In genomic region chr21:31659286-31660133, GRCh38 we compare ENCODE assay signal across 8 cellular contexts. TPM values are rescaled to one million over a fixed set of nuclear protein-coding genes. Genes with fewer than 3 reads are reported as not detected.
DNase-seq lines count a peak whose midpoint lies in the region; ATAC-seq and TF ChIP-seq lines count a peak whose summit lies in the region.

SOD1 (plus strand) TSS chr21:31659693; CDS start chr21:31659770, 77 bp downstream.

- TF ChIP-seq CTCF in AG10803 (conservative IDR thresholded peaks at IDR 0.05; ENCODE audit: low read length) (no peak), spleen (IDR thresholded peaks at IDR 0.05 in 8 of 11, conservative IDR thresholded peaks at IDR 0.05 in 3 of 11) (peak in 9 of 11 experiments; percentile 18 to 59 (median 47))

- H3K4me1 ChIP-seq in spleen: peaks cover 18 to 69% (median 46%) of the 10 kb centered on the region in 6 donors

- H3K4me3 ChIP-seq in AG10803 (ENCODE audit: low read length) (peak within 1 kb of the TSS; percentile 99), spleen (peak within 1 kb of the TSS; percentile 61 to 95 (median 82))

- peak within 1 kb of the TSS; percentile 98 for H3K27ac ChIP-seq in caudate nucleus (ENCODE audit: low read depth, low read length)
- peak within 1 kb of the TSS; percentile 87 to 93 (median 90) for H3K27ac ChIP-seq in spleen

- peaks cover 0 to 22% (median 3%) of the 10 kb centered on the region in 6 donors for H3K36me3 ChIP-seq in spleen

- no peaks in the 10 kb centered on the region for H3K27me3 ChIP-seq in spleen (replicated peaks in 1 of 7)

- peak in 2 of 3 donors; percentile 69 to 89 for TF ChIP-seq POLR2A in spleen (IDR thresholded peaks at IDR 0.05)

- intact Hi-C loops in spleen (cut with DNase I; ENCODE audit: low total_unique reads): loop anchor here (10.0 kb wide), 1 partner anchor 65 kb away; no protein-coding TSS in a partner anchor

- DNase-seq in AG10803 (ENCODE audit: low read depth): peak; percentile 91
- peak; percentile 95 for DNase-seq in NCI-H345 treated with DMSO at 0.1 percent for 48 hours (lab: John Stamatoyannopoulos, UW; ENCODE audit: unreplicated experiment)
- peak; percentile 89 to 97 (median 94) for DNase-seq in activated CD4-positive, CD25-positive, alpha-beta regulatory T cell (lab: John Stamatoyannopoulos, UW)
- peak; percentile 20 to 98 (median 93) for DNase-seq in caudate nucleus (lab: John Stamatoyannopoulos, UW)
- peak; percentile 95 for DNase-seq in inferior parietal cortex (ENCODE audit: extremely low spot score)
- peak; percentile 98 for DNase-seq in spleen

- peak; percentile 94 for ATAC-seq in GM19035 (IDR thresholded peaks at IDR 0.05; ENCODE audit: unreplicated experiment)
- ATAC-seq in HG03342 (IDR thresholded peaks at IDR 0.05; ENCODE audit: unreplicated experiment): peak; percentile 95

- WGBS in spleen, 5 donors: 0 to 1% (median 1%) methylated on average over 46 to 91 of the region's 91 CpGs

- no peaks in the 10 kb centered on the region for H3K9me3 ChIP-seq in spleen

RNA-seq across cellular contexts. Expression of gene SOD1, which starts in this region (rescaled TPM):
- total RNA-seq in spleen: 100 to 1,000 TPM in 5 of 7 donors, 10 to 100 TPM in 2; 81.9 to 142 (median 126) TPM
- polyA plus RNA-seq in spleen: 100 to 1,000 TPM; 192 to 255 (median 241) TPM

Comparison
In these comparisons a context has a peak if more than half of its experiments do, and no peak if none do; other contexts are left out.
1. Peak in every context shown above with its lines: DNase-seq, ATAC-seq, H3K4me3 ChIP-seq and H3K27ac ChIP-seq.